In genomic region chr3:22156868-22157267, GRCh38 we compare ENCODE assay signal across 20 cellular contexts.
A peak's percentile ranks its signal among the peaks of the same experiment; 100 is the strongest.
DNase-seq lines count a peak whose midpoint lies in the region; ATAC-seq, FAIRE-seq and TF ChIP-seq lines count a peak whose summit lies in the region.
"Had no signal": no experiment of that assay in that cellular context is flagged by ENCODE, and none has a peak within 500 bp of the region (broad histone marks: within the 10 kb centered on the region; RNA-seq: fewer than 3 reads in every experiment).

No MANE protein-coding gene starts in this region.

- in situ Hi-C loops in HepG2 (cut with HindIII; ENCODE audit: extremely low pct_ligation_motif_present, low pct_unique_long_range_greater_than_20kb) = no loop called here

- H3K27me3 ChIP-seq in HepG2 (ENCODE audit: control insufficient read depth in 1 of 2, insufficient read depth in 2 of 2, low read length in 2 of 2) (no peaks in the 10 kb centered on the region), Karpas-422 (ENCODE audit: low read length) (no peaks in the 10 kb centered on the region)
- H3K27me3 ChIP-seq: MG63, tibial nerve had no signal

- peak; percentile 52 for ATAC-seq in GM18502 (IDR thresholded peaks at IDR 0.05; ENCODE audit: poor library complexity, unreplicated experiment)
- peak; percentile 58 for ATAC-seq in HG03354 (IDR thresholded peaks at IDR 0.05; ENCODE audit: poor library complexity, severe bottlenecking, unreplicated experiment)
- peak; percentile 70 for ATAC-seq in HepG2
- ATAC-seq in HG03378 (IDR thresholded peaks at IDR 0.05; ENCODE audit: unreplicated experiment) = no peak
- ATAC-seq: activated naive CD8-positive, alpha-beta T cell treated with anti-CD3 and anti-CD28 coated beads, Interleukin-2, amount 50 U/mL, for 24 hours had no signal

- H3K4me1 ChIP-seq in HepG2 (ENCODE audit: insufficient read depth, low read length) = no peaks in the 10 kb centered on the region
- H3K4me1 ChIP-seq in Karpas-422 (ENCODE audit: low read length) = no peaks in the 10 kb centered on the region
- H3K4me1 ChIP-seq: tibial nerve had no signal

- H3K79me2 ChIP-seq in HepG2 (ENCODE audit: insufficient read depth, low read length) = no peaks in the 10 kb centered on the region
- no peaks in the 10 kb centered on the region for H3K79me2 ChIP-seq in Karpas-422 (ENCODE audit: low read length)

- WGBS in HepG2 (ENCODE audit: low lambda C conversion rate) = 5% methylated on average over 2 of the region's 2 CpGs
- WGBS in lower leg skin, 2 donors = 62 to 68% methylated on average over 2 of the region's 2 CpGs

- FAIRE-seq in HepG2 (lab: Jason Lieb, UNC) = no peak
- FAIRE-seq: bronchial epithelial cell, GM19239 had no signal

- TF ChIP-seq EP300 in HepG2 (IDR thresholded peaks at IDR 0.05; ENCODE audit: low read depth in 2 of 2, low read length in 2 of 2) = no peak
- no peak for TF ChIP-seq EP300 in HepG2 (CRISPR knock-in tag; IDR thresholded peaks at IDR 0.05; ENCODE audit: borderline replicate concordance)

- no TSS peak for BruUV-seq in HepG2 (replicated peaks; lab: Mats Ljungman, UMichigan)

- no peak for TF ChIP-seq CTCF in HepG2 (CRISPR knock-in tag; IDR thresholded peaks at IDR 0.05)
- TF ChIP-seq CTCF in lower leg skin (IDR thresholded peaks at IDR 0.05) = no peak

- H2AFZ ChIP-seq in HepG2 (ENCODE audit: low read length) (no peak overlapping the region), Karpas-422 (ENCODE audit: low read length) (no peak overlapping the region)

- intact Hi-C loops in HepG2 (cut with micrococcal nuclease; ENCODE audit: unreplicated experiment) (no loop called here), lower leg skin (cut with DNase I; ENCODE audit: low total_unique reads) (no loop called here)

- no peak overlapping the region for H3K4me3 ChIP-seq in HepG2 (replicated peaks in 1 of 3; ENCODE audit: insufficient read depth in 1 of 3, low read depth in 2 of 3, low read length in 3 of 3)
- H3K4me3 ChIP-seq in lower leg skin (ENCODE audit: low read depth, poor library complexity, severe bottlenecking) = no peak overlapping the region
- no peak overlapping the region for H3K4me3 ChIP-seq in Karpas-422 (ENCODE audit: low read length)
- H3K4me3 ChIP-seq: MG63, tibial nerve had no signal

- TF ChIP-seq POLR2A in HepG2 (IDR thresholded peaks at IDR 0.05; ENCODE audit: insufficient read depth in 1 of 2, low read depth in 2 of 2, low read length in 2 of 2) (no peak), lower leg skin (IDR thresholded peaks at IDR 0.05) (no peak)

- CTCF ChIA-PET in HepG2 (lab: Yijun Ruan, JAX; ENCODE audit: low intra/inter-chr PET ratio, low total read pairs) = no interaction called here

- H3K4me2 ChIP-seq in HepG2 (ENCODE audit: low read depth, low read length) (no peak overlapping the region), Karpas-422 (ENCODE audit: low read depth, low read length, poor library complexity, severe bottlenecking) (no peak overlapping the region)

- POLR2A ChIA-PET in HepG2 (lab: Yijun Ruan, JAX) = no interaction called here

- H3K9ac ChIP-seq in HepG2 (ENCODE audit: insufficient read depth, low read depth, low read length) (no peak overlapping the region), Karpas-422 (ENCODE audit: low read length) (no peak overlapping the region)

- H4K20me1 ChIP-seq in HepG2 (ENCODE audit: insufficient read depth, low read length) = no peaks in the 10 kb centered on the region
- H4K20me1 ChIP-seq in Karpas-422 (ENCODE audit: insufficient read depth, low read depth, low read length) = no peaks in the 10 kb centered on the region

- H3K27ac ChIP-seq in HepG2 (ENCODE audit: extremely low read length, insufficient read depth, low read length) (no peak overlapping the region), Karpas-422 (ENCODE audit: low read length) (no peak overlapping the region)
- H3K27ac ChIP-seq: tibial nerve had no signal

- H3K9me3 ChIP-seq in HepG2 (ENCODE audit: low read length) (no peaks in the 10 kb centered on the region), Karpas-422 (ENCODE audit: low read length) (peaks cover 6% of the 10 kb centered on the region; the same call in 1 of the 2 replicates)
- H3K9me3 ChIP-seq: MG63, tibial nerve had no signal

- DNase-seq in RPMI8226 (peak; percentile 7), HepG2 (ENCODE audit: low spot score) (no peak), NCI-H2107 treated with DMSO at 0.1 percent for 48 hours (lab: John Stamatoyannopoulos, UW; ENCODE audit: unreplicated experiment) (no peak), lower leg skin (ENCODE audit: low spot score in 2 of 2) (no peak), Karpas-422 (no peak)
- DNase-seq: activated CD4-positive, CD25-positive, alpha-beta regulatory T cell treated with anti-CD3 and anti-CD28 coated beads, Interleukin-2, amount 50 U/mL, for 72 hours; activated naive CD8-positive, alpha-beta T cell treated with anti-CD3 and anti-CD28 coated beads, Interleukin-2, amount 50 U/mL, for 24 hours; CD4-positive, CD25-positive, alpha-beta regulatory T cell; DMS53; MG63; NCI-H2029; Right ventricle myocardium superior; stimulated activated naive CD4-positive, alpha-beta T cell; T-helper 2 cell had no signal

- H3K36me3 ChIP-seq in HepG2 (replicated peaks in 1 of 2; ENCODE audit: control insufficient read depth in 1 of 2, insufficient read depth in 2 of 2, low read length in 2 of 2) (no peaks in the 10 kb centered on the region), Karpas-422 (ENCODE audit: insufficient read depth, low read length) (no peaks in the 10 kb centered on the region)
- H3K36me3 ChIP-seq: MG63, tibial nerve had no signal

- no peak for TF ChIP-seq RAD21 in HepG2 (CRISPR knock-in tag; IDR thresholded peaks at IDR 0.05)

- no peaks in the 10 kb centered on the region for H3K9me2 ChIP-seq in Karpas-422 (replicated peaks; ENCODE audit: insufficient read depth, low read length)

TF ChIP-seq in HepG2, 621 proteins besides CTCF, POLR2A, EP300 and RAD21:
- TF ChIP-seq, protein P1, sequence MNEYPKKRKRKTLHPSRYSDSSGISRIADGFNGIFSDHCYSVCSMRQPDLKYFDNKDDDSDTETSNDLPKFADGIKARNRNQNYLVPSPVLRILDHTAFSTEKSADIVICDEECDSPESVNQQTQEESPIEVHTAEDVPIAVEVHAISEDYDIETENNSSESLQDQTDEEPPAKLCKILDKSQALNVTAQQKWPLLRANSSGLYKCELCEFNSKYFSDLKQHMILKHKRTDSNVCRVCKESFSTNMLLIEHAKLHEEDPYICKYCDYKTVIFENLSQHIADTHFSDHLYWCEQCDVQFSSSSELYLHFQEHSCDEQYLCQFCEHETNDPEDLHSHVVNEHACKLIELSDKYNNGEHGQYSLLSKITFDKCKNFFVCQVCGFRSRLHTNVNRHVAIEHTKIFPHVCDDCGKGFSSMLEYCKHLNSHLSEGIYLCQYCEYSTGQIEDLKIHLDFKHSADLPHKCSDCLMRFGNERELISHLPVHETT (CRISPR knock-in tag; conservative IDR thresholded peaks at IDR 0.05) = no peak
